1 cellular context compared by ENCODE assay signal in the genomic region with DNA sequence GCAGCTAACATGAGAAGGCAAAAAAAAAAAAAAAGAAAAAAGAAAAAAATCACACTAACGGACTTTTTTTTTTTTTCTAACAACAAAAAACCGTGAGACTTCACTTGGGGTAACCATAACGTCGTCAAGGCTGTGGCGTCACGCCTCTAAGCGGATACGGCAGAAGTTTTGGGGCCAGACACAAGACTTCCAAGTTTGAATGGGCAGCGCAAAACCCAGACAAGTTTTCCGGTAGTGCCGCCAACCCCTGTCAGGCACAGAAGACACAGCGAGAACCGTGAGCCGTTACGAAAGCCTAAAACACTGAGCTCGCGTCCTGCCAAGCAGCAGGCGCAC.
TF ChIP-seq lines count a peak whose summit lies in the region.

No MANE protein-coding gene starts in this region.

TF ChIP-seq in HepG2, 621 proteins besides CTCF, POLR2A, EP300 and RAD21 (continued from another document and continues in another):
- TF ChIP-seq, protein P1, sequence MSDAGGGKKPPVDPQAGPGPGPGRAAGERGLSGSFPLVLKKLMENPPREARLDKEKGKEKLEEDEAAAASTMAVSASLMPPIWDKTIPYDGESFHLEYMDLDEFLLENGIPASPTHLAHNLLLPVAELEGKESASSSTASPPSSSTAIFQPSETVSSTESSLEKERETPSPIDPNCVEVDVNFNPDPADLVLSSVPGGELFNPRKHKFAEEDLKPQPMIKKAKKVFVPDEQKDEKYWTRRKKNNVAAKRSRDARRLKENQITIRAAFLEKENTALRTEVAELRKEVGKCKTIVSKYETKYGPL (CRISPR knock-in tag; IDR thresholded peaks at IDR 0.05): no peak
- TF ChIP-seq ZBTB21 (CRISPR knock-in tag; IDR thresholded peaks at IDR 0.05) (peak; percentile 93), HOXA5 (CRISPR knock-in tag; IDR thresholded peaks at IDR 0.05) (no peak), NFYC (CRISPR knock-in tag; IDR thresholded peaks at IDR 0.05) (no peak), IRF2 (CRISPR knock-in tag; IDR thresholded peaks at IDR 0.05) (no peak), RFXAP (CRISPR knock-in tag; IDR thresholded peaks at IDR 0.05; ENCODE audit: borderline replicate concordance) (no peak), ZFYVE20 (CRISPR knock-in tag; IDR thresholded peaks at IDR 0.05; ENCODE audit: borderline replicate concordance, low read depth) (no peak), HMG20A (CRISPR knock-in tag; IDR thresholded peaks at IDR 0.05; ENCODE audit: borderline replicate concordance) (0 out of 2 replicates have a peak, but pooled peaks have one; percentile 22), MXI1 (IDR thresholded peaks at IDR 0.05; ENCODE audit: borderline replicate concordance, low read depth, low read length) (no peak; the same call in 2 of the 3 replicates), ARID2 (CRISPR knock-in tag; IDR thresholded peaks at IDR 0.05; ENCODE audit: borderline replicate concordance) (no peak; the same call in 1 of the 2 replicates), HOXA3 (CRISPR knock-in tag; IDR thresholded peaks at IDR 0.05) (peak; percentile 36; the same call in 1 of the 2 replicates), ATM (IDR thresholded peaks at IDR 0.05; ENCODE audit: borderline replicate concordance) (no peak), ZNF543 (CRISPR knock-in tag; IDR thresholded peaks at IDR 0.05) (no peak), U2AF1 (optimal IDR thresholded peaks at IDR 0.05; ENCODE audit: low read depth, low read length) (no peak), ZNF569 (CRISPR knock-in tag; IDR thresholded peaks at IDR 0.05; ENCODE audit: borderline replicate concordance) (no peak), TRIM24 (CRISPR knock-in tag; IDR thresholded peaks at IDR 0.05) (no peak), CENPX (CRISPR knock-in tag; IDR thresholded peaks at IDR 0.05) (no peak), ZKSCAN8 (CRISPR knock-in tag; IDR thresholded peaks at IDR 0.05; ENCODE audit: borderline replicate concordance) (peak; percentile 6; the same call in 1 of the 2 replicates), MIXL1 (CRISPR knock-in tag; IDR thresholded peaks at IDR 0.05) (no peak), THAP11 (CRISPR knock-in tag; IDR thresholded peaks at IDR 0.05) (no peak), PCBP1 (IDR thresholded peaks at IDR 0.05; ENCODE audit: borderline replicate concordance, low read depth, low read length) (no peak), RXRA (CRISPR knock-in tag; IDR thresholded peaks at IDR 0.05) (no peak), ZNF605 (CRISPR knock-in tag; IDR thresholded peaks at IDR 0.05) (no peak), TARDBP (CRISPR knock-in tag; IDR thresholded peaks at IDR 0.05) (0 out of 2 replicates have a peak, but pooled peaks have one; percentile 12), PTBP1 (IDR thresholded peaks at IDR 0.05; ENCODE audit: low read depth, low read length, poor library complexity, severe bottlenecking) (no peak), CC2D1A (CRISPR knock-in tag; IDR thresholded peaks at IDR 0.05) (no peak), JARID2 (CRISPR knock-in tag; IDR thresholded peaks at IDR 0.05; ENCODE audit: insufficient replicate concordance) (no peak)
- TF ChIP-seq, protein P2, sequence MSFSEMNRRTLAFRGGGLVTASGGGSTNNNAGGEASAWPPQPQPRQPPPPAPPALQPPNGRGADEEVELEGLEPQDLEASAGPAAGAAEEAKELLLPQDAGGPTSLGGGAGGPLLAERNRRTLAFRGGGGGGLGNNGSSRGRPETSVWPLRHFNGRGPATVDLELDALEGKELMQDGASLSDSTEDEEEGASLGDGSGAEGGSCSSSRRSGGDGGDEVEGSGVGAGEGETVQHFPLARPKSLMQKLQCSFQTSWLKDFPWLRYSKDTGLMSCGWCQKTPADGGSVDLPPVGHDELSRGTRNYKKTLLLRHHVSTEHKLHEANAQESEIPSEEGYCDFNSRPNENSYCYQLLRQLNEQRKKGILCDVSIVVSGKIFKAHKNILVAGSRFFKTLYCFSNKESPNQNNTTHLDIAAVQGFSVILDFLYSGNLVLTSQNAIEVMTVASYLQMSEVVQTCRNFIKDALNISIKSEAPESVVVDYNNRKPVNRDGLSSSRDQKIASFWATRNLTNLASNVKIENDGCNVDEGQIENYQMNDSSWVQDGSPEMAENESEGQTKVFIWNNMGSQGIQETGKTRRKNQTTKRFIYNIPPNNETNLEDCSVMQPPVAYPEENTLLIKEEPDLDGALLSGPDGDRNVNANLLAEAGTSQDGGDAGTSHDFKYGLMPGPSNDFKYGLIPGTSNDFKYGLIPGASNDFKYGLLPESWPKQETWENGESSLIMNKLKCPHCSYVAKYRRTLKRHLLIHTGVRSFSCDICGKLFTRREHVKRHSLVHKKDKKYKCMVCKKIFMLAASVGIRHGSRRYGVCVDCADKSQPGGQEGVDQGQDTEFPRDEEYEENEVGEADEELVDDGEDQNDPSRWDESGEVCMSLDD (CRISPR knock-in tag; IDR thresholded peaks at IDR 0.05; ENCODE audit: borderline replicate concordance): peak; percentile 91; the same call in 1 of the 2 replicates
- TF ChIP-seq, protein P3, sequence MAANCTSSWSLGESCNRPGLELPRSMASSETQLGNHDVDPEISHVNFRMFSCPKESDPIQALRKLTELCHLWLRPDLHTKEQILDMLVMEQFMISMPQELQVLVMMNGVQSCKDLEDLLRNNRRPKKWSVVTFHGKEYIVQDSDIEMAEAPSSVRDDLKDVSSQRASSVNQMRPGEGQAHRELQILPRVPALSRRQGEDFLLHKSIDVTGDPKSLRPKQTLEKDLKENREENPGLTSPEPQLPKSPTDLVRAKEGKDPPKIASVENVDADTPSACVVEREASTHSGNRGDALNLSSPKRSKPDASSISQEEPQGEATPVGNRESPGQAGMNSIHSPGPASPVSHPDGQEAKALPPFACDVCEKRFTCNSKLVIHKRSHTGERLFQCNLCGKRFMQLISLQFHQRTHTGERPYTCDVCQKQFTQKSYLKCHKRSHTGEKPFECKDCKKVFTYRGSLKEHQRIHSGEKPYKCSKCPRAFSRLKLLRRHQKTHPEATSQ (CRISPR knock-in tag; IDR thresholded peaks at IDR 0.05; ENCODE audit: borderline replicate concordance): peak; percentile 67; the same call in 1 of the 2 replicates
- TF ChIP-seq, protein P4, sequence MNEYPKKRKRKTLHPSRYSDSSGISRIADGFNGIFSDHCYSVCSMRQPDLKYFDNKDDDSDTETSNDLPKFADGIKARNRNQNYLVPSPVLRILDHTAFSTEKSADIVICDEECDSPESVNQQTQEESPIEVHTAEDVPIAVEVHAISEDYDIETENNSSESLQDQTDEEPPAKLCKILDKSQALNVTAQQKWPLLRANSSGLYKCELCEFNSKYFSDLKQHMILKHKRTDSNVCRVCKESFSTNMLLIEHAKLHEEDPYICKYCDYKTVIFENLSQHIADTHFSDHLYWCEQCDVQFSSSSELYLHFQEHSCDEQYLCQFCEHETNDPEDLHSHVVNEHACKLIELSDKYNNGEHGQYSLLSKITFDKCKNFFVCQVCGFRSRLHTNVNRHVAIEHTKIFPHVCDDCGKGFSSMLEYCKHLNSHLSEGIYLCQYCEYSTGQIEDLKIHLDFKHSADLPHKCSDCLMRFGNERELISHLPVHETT (CRISPR knock-in tag; conservative IDR thresholded peaks at IDR 0.05): no peak
- TF ChIP-seq, protein P5, sequence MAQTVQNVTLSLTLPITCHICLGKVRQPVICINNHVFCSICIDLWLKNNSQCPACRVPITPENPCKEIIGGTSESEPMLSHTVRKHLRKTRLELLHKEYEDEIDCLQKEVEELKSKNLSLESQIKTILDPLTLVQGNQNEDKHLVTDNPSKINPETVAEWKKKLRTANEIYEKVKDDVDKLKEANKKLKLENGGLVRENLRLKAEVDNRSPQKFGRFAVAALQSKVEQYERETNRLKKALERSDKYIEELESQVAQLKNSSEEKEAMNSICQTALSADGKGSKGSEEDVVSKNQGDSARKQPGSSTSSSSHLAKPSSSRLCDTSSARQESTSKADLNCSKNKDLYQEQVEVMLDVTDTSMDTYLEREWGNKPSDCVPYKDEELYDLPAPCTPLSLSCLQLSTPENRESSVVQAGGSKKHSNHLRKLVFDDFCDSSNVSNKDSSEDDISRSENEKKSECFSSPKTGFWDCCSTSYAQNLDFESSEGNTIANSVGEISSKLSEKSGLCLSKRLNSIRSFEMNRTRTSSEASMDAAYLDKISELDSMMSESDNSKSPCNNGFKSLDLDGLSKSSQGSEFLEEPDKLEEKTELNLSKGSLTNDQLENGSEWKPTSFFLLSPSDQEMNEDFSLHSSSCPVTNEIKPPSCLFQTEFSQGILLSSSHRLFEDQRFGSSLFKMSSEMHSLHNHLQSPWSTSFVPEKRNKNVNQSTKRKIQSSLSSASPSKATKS (CRISPR knock-in tag; IDR thresholded peaks at IDR 0.05): no peak
- TF ChIP-seq, protein P6, sequence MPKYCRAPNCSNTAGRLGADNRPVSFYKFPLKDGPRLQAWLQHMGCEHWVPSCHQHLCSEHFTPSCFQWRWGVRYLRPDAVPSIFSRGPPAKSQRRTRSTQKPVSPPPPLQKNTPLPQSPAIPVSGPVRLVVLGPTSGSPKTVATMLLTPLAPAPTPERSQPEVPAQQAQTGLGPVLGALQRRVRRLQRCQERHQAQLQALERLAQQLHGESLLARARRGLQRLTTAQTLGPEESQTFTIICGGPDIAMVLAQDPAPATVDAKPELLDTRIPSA (CRISPR knock-in tag; IDR thresholded peaks at IDR 0.05; ENCODE audit: borderline replicate concordance): no peak
- TF ChIP-seq, protein P7, sequence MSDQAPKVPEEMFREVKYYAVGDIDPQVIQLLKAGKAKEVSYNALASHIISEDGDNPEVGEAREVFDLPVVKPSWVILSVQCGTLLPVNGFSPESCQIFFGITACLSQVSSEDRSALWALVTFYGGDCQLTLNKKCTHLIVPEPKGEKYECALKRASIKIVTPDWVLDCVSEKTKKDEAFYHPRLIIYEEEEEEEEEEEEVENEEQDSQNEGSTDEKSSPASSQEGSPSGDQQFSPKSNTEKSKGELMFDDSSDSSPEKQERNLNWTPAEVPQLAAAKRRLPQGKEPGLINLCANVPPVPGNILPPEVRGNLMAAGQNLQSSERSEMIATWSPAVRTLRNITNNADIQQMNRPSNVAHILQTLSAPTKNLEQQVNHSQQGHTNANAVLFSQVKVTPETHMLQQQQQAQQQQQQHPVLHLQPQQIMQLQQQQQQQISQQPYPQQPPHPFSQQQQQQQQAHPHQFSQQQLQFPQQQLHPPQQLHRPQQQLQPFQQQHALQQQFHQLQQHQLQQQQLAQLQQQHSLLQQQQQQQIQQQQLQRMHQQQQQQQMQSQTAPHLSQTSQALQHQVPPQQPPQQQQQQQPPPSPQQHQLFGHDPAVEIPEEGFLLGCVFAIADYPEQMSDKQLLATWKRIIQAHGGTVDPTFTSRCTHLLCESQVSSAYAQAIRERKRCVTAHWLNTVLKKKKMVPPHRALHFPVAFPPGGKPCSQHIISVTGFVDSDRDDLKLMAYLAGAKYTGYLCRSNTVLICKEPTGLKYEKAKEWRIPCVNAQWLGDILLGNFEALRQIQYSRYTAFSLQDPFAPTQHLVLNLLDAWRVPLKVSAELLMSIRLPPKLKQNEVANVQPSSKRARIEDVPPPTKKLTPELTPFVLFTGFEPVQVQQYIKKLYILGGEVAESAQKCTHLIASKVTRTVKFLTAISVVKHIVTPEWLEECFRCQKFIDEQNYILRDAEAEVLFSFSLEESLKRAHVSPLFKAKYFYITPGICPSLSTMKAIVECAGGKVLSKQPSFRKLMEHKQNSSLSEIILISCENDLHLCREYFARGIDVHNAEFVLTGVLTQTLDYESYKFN (CRISPR knock-in tag; conservative IDR thresholded peaks at IDR 0.05): no peak
- TF ChIP-seq, protein P8, sequence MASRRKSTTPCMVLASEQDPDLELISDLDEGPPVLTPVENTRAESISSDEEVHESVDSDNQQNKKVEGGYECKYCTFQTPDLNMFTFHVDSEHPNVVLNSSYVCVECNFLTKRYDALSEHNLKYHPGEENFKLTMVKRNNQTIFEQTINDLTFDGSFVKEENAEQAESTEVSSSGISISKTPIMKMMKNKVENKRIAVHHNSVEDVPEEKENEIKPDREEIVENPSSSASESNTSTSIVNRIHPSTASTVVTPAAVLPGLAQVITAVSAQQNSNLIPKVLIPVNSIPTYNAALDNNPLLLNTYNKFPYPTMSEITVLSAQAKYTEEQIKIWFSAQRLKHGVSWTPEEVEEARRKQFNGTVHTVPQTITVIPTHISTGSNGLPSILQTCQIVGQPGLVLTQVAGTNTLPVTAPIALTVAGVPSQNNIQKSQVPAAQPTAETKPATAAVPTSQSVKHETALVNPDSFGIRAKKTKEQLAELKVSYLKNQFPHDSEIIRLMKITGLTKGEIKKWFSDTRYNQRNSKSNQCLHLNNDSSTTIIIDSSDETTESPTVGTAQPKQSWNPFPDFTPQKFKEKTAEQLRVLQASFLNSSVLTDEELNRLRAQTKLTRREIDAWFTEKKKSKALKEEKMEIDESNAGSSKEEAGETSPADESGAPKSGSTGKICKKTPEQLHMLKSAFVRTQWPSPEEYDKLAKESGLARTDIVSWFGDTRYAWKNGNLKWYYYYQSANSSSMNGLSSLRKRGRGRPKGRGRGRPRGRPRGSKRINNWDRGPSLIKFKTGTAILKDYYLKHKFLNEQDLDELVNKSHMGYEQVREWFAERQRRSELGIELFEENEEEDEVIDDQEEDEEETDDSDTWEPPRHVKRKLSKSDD (CRISPR knock-in tag; IDR thresholded peaks at IDR 0.05; ENCODE audit: low read depth): 0 out of 2 replicates have a peak, but pooled peaks have one; percentile 16
- TF ChIP-seq, protein P9, sequence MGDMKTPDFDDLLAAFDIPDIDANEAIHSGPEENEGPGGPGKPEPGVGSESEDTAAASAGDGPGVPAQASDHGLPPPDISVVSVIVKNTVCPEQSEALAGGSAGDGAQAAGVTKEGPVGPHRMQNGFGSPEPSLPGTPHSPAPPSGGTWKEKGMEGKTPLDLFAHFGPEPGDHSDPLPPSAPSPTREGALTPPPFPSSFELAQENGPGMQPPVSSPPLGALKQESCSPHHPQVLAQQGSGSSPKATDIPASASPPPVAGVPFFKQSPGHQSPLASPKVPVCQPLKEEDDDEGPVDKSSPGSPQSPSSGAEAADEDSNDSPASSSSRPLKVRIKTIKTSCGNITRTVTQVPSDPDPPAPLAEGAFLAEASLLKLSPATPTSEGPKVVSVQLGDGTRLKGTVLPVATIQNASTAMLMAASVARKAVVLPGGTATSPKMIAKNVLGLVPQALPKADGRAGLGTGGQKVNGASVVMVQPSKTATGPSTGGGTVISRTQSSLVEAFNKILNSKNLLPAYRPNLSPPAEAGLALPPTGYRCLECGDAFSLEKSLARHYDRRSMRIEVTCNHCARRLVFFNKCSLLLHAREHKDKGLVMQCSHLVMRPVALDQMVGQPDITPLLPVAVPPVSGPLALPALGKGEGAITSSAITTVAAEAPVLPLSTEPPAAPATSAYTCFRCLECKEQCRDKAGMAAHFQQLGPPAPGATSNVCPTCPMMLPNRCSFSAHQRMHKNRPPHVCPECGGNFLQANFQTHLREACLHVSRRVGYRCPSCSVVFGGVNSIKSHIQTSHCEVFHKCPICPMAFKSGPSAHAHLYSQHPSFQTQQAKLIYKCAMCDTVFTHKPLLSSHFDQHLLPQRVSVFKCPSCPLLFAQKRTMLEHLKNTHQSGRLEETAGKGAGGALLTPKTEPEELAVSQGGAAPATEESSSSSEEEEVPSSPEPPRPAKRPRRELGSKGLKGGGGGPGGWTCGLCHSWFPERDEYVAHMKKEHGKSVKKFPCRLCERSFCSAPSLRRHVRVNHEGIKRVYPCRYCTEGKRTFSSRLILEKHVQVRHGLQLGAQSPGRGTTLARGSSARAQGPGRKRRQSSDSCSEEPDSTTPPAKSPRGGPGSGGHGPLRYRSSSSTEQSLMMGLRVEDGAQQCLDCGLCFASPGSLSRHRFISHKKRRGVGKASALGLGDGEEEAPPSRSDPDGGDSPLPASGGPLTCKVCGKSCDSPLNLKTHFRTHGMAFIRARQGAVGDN (CRISPR knock-in tag; IDR thresholded peaks at IDR 0.05): no peak
- TF ChIP-seq, protein P10, sequence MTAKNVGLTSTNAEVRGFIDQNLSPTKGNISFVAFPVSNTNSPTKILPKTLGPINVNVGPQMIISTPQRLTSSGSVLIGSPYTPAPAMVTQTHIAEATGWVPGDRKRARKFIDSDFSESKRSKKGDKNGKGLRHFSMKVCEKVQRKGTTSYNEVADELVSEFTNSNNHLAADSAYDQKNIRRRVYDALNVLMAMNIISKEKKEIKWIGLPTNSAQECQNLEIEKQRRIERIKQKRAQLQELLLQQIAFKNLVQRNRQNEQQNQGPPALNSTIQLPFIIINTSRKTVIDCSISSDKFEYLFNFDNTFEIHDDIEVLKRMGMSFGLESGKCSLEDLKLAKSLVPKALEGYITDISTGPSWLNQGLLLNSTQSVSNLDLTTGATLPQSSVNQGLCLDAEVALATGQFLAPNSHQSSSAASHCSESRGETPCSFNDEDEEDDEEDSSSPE (CRISPR knock-in tag; IDR thresholded peaks at IDR 0.05): no peak
